ENCODE assay signal across 8 cellular contexts in the genomic region with DNA sequence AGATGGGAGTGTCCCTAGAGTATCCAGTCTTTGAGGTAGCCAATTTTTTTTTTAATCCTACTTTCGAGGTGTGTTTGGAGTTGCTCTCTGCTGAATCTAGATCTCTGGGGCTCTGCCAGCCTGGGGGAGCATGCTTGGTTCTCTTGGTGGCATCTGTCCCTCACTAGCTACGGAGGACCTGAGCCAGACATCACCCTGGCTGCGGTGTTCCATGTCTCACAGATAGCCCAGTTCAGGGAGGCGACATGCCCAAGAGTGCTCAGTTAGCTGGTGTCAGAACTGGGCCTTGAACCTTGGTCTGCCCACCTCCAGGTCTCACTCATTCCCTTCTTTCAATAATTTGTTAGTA. TPM values are rescaled to one million over a fixed set of nuclear protein-coding genes. Genes with fewer than 3 reads are reported as not detected.
DNase-seq lines count a peak whose midpoint lies in the region; ATAC-seq and TF ChIP-seq lines count a peak whose summit lies in the region.

No MANE protein-coding gene starts in this region.

- DNase-seq in left ventricle myocardium inferior: no peak
- DNase-seq in gastrocnemius medialis: peak in 1 of 2 donors; percentile 33
- DNase-seq in NCI-H2227 (lab: John Stamatoyannopoulos, UW; ENCODE audit: unreplicated experiment): no peak
- DNase-seq in activated CD4-positive, alpha-beta T cell treated with anti-CD3 and anti-CD28 coated beads, Interleukin-2, amount 50 U/mL, for 4 hours: no peak

- H3K36me3 ChIP-seq in left ventricle myocardium inferior: no peaks in the 10 kb centered on the region
- H3K36me3 ChIP-seq in gastrocnemius medialis: peaks cover 0 to 33% of the 10 kb centered on the region in 2 donors

- H3K4me3 ChIP-seq in GM12875 (ENCODE audit: low read depth, low read length) (peak overlapping the region; percentile 69), left ventricle myocardium inferior (peak overlapping the region; percentile 66), gastrocnemius medialis (peak overlapping the region; percentile 63 to 89 (median 75))

- TF ChIP-seq CTCF in GM12875 (IDR thresholded peaks at IDR 0.05; ENCODE audit: borderline replicate concordance, insufficient read depth, low read depth, low read length): no peak
- no peak for TF ChIP-seq CTCF in VCaP (conservative IDR thresholded peaks at IDR 0.05)
- no peak for TF ChIP-seq CTCF in left ventricle myocardium inferior (IDR thresholded peaks at IDR 0.05; ENCODE audit: borderline replicate concordance)
- no peak for TF ChIP-seq CTCF in gastrocnemius medialis (IDR thresholded peaks at IDR 0.05 in 4 of 5, conservative IDR thresholded peaks at IDR 0.05 in 1 of 5)

- peaks cover 25% of the 10 kb centered on the region for H3K4me1 ChIP-seq in left ventricle myocardium inferior
- H3K4me1 ChIP-seq in gastrocnemius medialis: peaks cover 41 to 45% of the 10 kb centered on the region in 2 donors

- H3K27me3 ChIP-seq in left ventricle myocardium inferior (ENCODE audit: low read depth) (no peaks in the 10 kb centered on the region), gastrocnemius medialis (no peaks in the 10 kb centered on the region)

- in situ Hi-C loops in gastrocnemius medialis (cut with MboI; ENCODE audit: low sequenced_read_pairs in 4 of 4): no loop called here

- no peak for TF ChIP-seq POLR2A in gastrocnemius medialis (IDR thresholded peaks at IDR 0.05)

- H3K27ac ChIP-seq in VCaP (peak overlapping the region; percentile 45), left ventricle myocardium inferior (replicated peaks) (peak overlapping the region; percentile 70), gastrocnemius medialis (peak overlapping the region; percentile 88 to 94 (median 92))

- peak; percentile 0 to 9 for ATAC-seq in gastrocnemius medialis
- ATAC-seq in GM21529 (IDR thresholded peaks at IDR 0.05; ENCODE audit: unreplicated experiment): no peak
- ATAC-seq in GM19397 (IDR thresholded peaks at IDR 0.05; ENCODE audit: unreplicated experiment): no peak

- intact Hi-C loops in left ventricle myocardium inferior (cut with micrococcal nuclease) (no loop called here), gastrocnemius medialis (cut with DNase I; ENCODE audit: low total_unique reads) (loop anchor here (1.0 kb wide), 1 partner anchor 31 kb away; no protein-coding TSS in a partner anchor)

- no peaks in the 10 kb centered on the region for H3K9me3 ChIP-seq in left ventricle myocardium inferior (replicated peaks)
- H3K9me3 ChIP-seq in gastrocnemius medialis: no peaks in the 10 kb centered on the region

RNA-seq across cellular contexts. Expression of gene HMOX1, which starts 0.5 kb away (rescaled TPM):
- total RNA-seq in left ventricle myocardium inferior: 4.8 TPM
- total RNA-seq in gastrocnemius medialis: 100 to 1,000 TPM in 1 of 4 donors, 10 to 100 TPM in 3; 11.4 to 131 (median 22.2) TPM

RNA-seq across cellular contexts. Expression of gene MCM5, which starts 18.5 kb away (rescaled TPM):
- total RNA-seq in left ventricle myocardium inferior (8.3 TPM), gastrocnemius medialis (10 to 100 TPM in 3 of 4 donors, 1 to 10 TPM in 1; 7.1 to 19.3 (median 14.9) TPM)

Comparison
In these comparisons a context has a peak if more than half of its experiments do, and no peak if none do; other contexts are left out.
1. ATAC-seq: peak in gastrocnemius medialis (2 of 2); none in GM21529 (single experiment) and GM19397 (single experiment).
2. Peak in every context shown above with its lines, with median percentiles within 50 percentile points of each other: H3K4me3 ChIP-seq and H3K27ac ChIP-seq.